1 cellular context compared by ENCODE assay signal in genomic region chr1:67371681-67372080, GRCh38.
TF ChIP-seq lines count a peak whose summit lies in the region.

No MANE protein-coding gene starts in this region.

TF ChIP-seq in HepG2, 621 proteins besides CTCF, POLR2A, EP300 and RAD21 (continued from another document):
- TF ChIP-seq ZNF597 (CRISPR knock-in tag; IDR thresholded peaks at IDR 0.05) (no peak), PAWR (CRISPR knock-in tag; IDR thresholded peaks at IDR 0.05; ENCODE audit: borderline replicate concordance) (no peak), ARNTL (CRISPR knock-in tag; IDR thresholded peaks at IDR 0.05) (no peak), NR1H2 (CRISPR knock-in tag; IDR thresholded peaks at IDR 0.05; ENCODE audit: borderline replicate concordance, low read depth) (no peak), ZNF160 (CRISPR knock-in tag; IDR thresholded peaks at IDR 0.05) (no peak)
